Comparison of ENCODE assay signal across 1 cellular context in the genomic region with DNA sequence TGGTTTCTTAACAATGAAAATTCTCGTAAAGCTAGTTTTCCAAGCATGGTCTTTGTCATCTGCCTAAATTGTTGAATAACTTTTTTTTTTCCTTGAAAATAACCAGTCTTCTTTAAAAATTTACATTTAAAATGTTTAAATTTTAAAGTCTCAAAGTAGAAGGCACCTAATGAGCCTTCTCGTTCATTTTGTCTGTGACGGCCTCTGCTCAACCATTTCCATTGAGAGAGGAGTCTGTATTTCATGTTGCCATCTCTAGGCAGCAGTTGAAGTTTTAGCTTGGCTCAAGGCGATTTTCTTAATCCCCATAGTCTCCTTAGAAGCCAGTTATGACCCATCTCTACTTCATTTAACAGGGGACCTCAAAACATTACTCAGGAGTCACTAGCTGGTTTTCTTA.
TF ChIP-seq lines count a peak whose summit lies in the region.

No MANE protein-coding gene starts in this region.

TF ChIP-seq in WTC11, 78 proteins besides CTCF, POLR2A, EP300 and RAD21 (continued from another document):
- no peak for TF ChIP-seq TEAD4 (CRISPR knock-in tag; IDR thresholded peaks at IDR 0.05)
- TF ChIP-seq ZNF416 (CRISPR knock-in tag; IDR thresholded peaks at IDR 0.05), result no peak
- TF ChIP-seq ZNF317 (CRISPR knock-in tag; IDR thresholded peaks at IDR 0.05; ENCODE audit: borderline replicate concordance, low read depth), result no peak
- TF ChIP-seq, protein P1, sequence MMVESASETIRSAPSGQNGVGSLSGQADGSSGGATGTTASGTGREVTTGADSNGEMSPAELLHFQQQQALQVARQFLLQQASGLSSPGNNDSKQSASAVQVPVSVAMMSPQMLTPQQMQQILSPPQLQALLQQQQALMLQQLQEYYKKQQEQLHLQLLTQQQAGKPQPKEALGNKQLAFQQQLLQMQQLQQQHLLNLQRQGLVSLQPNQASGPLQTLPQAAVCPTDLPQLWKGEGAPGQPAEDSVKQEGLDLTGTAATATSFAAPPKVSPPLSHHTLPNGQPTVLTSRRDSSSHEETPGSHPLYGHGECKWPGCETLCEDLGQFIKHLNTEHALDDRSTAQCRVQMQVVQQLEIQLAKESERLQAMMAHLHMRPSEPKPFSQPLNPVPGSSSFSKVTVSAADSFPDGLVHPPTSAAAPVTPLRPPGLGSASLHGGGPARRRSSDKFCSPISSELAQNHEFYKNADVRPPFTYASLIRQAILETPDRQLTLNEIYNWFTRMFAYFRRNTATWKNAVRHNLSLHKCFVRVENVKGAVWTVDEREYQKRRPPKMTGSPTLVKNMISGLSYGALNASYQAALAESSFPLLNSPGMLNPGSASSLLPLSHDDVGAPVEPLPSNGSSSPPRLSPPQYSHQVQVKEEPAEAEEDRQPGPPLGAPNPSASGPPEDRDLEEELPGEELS (CRISPR knock-in tag; IDR thresholded peaks at IDR 0.05), result no peak
